In genomic region chr1:28415246-28415645, GRCh38 we compare ENCODE assay signal across 1 cellular context.
TF ChIP-seq lines count a peak whose summit lies in the region.

No MANE protein-coding gene starts in this region.

TF ChIP-seq in H1, 55 proteins besides CTCF, POLR2A, EP300 and RAD21 (continued from another document):
- TF ChIP-seq, protein P1, sequence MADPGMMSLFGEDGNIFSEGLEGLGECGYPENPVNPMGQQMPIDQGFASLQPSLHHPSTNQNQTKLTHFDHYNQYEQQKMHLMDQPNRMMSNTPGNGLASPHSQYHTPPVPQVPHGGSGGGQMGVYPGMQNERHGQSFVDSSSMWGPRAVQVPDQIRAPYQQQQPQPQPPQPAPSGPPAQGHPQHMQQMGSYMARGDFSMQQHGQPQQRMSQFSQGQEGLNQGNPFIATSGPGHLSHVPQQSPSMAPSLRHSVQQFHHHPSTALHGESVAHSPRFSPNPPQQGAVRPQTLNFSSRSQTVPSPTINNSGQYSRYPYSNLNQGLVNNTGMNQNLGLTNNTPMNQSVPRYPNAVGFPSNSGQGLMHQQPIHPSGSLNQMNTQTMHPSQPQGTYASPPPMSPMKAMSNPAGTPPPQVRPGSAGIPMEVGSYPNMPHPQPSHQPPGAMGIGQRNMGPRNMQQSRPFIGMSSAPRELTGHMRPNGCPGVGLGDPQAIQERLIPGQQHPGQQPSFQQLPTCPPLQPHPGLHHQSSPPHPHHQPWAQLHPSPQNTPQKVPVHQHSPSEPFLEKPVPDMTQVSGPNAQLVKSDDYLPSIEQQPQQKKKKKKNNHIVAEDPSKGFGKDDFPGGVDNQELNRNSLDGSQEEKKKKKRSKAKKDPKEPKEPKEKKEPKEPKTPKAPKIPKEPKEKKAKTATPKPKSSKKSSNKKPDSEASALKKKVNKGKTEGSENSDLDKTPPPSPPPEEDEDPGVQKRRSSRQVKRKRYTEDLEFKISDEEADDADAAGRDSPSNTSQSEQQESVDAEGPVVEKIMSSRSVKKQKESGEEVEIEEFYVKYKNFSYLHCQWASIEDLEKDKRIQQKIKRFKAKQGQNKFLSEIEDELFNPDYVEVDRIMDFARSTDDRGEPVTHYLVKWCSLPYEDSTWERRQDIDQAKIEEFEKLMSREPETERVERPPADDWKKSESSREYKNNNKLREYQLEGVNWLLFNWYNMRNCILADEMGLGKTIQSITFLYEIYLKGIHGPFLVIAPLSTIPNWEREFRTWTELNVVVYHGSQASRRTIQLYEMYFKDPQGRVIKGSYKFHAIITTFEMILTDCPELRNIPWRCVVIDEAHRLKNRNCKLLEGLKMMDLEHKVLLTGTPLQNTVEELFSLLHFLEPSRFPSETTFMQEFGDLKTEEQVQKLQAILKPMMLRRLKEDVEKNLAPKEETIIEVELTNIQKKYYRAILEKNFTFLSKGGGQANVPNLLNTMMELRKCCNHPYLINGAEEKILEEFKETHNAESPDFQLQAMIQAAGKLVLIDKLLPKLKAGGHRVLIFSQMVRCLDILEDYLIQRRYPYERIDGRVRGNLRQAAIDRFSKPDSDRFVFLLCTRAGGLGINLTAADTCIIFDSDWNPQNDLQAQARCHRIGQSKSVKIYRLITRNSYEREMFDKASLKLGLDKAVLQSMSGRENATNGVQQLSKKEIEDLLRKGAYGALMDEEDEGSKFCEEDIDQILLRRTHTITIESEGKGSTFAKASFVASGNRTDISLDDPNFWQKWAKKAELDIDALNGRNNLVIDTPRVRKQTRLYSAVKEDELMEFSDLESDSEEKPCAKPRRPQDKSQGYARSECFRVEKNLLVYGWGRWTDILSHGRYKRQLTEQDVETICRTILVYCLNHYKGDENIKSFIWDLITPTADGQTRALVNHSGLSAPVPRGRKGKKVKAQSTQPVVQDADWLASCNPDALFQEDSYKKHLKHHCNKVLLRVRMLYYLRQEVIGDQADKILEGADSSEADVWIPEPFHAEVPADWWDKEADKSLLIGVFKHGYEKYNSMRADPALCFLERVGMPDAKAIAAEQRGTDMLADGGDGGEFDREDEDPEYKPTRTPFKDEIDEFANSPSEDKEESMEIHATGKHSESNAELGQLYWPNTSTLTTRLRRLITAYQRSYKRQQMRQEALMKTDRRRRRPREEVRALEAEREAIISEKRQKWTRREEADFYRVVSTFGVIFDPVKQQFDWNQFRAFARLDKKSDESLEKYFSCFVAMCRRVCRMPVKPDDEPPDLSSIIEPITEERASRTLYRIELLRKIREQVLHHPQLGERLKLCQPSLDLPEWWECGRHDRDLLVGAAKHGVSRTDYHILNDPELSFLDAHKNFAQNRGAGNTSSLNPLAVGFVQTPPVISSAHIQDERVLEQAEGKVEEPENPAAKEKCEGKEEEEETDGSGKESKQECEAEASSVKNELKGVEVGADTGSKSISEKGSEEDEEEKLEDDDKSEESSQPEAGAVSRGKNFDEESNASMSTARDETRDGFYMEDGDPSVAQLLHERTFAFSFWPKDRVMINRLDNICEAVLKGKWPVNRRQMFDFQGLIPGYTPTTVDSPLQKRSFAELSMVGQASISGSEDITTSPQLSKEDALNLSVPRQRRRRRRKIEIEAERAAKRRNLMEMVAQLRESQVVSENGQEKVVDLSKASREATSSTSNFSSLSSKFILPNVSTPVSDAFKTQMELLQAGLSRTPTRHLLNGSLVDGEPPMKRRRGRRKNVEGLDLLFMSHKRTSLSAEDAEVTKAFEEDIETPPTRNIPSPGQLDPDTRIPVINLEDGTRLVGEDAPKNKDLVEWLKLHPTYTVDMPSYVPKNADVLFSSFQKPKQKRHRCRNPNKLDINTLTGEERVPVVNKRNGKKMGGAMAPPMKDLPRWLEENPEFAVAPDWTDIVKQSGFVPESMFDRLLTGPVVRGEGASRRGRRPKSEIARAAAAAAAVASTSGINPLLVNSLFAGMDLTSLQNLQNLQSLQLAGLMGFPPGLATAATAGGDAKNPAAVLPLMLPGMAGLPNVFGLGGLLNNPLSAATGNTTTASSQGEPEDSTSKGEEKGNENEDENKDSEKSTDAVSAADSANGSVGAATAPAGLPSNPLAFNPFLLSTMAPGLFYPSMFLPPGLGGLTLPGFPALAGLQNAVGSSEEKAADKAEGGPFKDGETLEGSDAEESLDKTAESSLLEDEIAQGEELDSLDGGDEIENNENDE (IDR thresholded peaks at IDR 0.05; ENCODE audit: insufficient replicate concordance, low read length): no peak
- TF ChIP-seq CHD2 (IDR thresholded peaks at IDR 0.05; ENCODE audit: low read length) (no peak), JUN (IDR thresholded peaks at IDR 0.05; ENCODE audit: low read depth, low read length) (no peak), SP1 (IDR thresholded peaks at IDR 0.05; ENCODE audit: low read depth, low read length) (no peak)
